17 cellular contexts compared by ENCODE assay signal in the genomic region with DNA sequence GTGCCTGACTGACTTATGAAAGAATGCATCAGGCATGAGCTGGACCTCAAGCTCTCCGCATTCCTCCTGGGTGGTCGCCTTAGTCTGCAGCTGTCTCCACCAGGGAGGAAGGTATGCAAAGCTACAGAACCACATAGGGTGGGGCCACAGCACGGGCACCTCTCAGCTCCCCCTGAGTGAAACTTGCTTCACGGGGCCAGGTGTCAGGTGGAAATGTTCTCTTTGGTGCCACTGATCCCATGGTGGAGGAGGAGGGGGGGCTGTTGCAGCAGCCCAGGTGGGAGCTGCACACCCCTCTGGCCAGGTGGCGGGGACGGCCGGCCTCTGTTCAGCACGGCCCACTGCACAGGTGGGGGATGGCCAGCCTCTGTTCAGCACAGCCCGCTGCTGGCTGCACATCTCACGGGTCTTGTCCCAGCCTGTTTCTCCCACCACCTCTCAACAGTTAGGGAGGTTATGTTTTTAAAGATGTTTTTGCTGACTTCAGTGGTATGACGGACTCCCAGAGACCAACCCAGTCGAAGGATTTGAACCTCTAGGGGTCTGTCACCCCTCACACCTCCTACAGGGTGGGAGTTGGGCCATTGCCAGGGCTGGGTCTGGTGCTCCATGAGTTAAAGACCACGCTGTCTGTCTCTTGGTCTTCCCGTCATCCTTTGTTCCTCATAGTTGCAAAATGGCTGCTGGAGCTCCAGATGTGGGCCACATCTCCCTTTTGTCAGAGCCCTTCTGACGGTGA. TPM values are rescaled to one million over a fixed set of nuclear protein-coding genes. Genes with fewer than 3 reads are reported as not detected.
A peak's percentile ranks its signal among the peaks of the same experiment; 100 is the strongest.
DNase-seq lines count a peak whose midpoint lies in the region; ATAC-seq, FAIRE-seq and TF ChIP-seq lines count a peak whose summit lies in the region.
"Had no signal": no experiment of that assay in that cellular context is flagged by ENCODE, and none has a peak within 500 bp of the region (broad histone marks: within the 10 kb centered on the region; RNA-seq: fewer than 3 reads in every experiment).

No MANE protein-coding gene starts in this region.

- TF ChIP-seq POLR2A in K562 (conservative IDR thresholded peaks at IDR 0.05) = no peak

- H3K27me3 ChIP-seq in K562 (ENCODE audit: control insufficient read depth in 2 of 2, insufficient read depth in 2 of 2, low read length in 2 of 2) = peaks cover 71 to 95% of the 10 kb centered on the region in 2 experiments

- peaks cover 0 to 15% of the 10 kb centered on the region in 2 experiments; a peak in 1 of 5 replicates for H3K4me1 ChIP-seq in K562 (replicated peaks in 1 of 2; ENCODE audit: control insufficient read depth in 2 of 2, insufficient read depth in 2 of 2, low read length in 2 of 2)
- H3K4me1 ChIP-seq: tibial artery had no signal

- H3K9ac ChIP-seq in K562 (ENCODE audit: insufficient read depth in 1 of 2, low read depth in 2 of 2, low read length in 2 of 2) = no peak overlapping the region

- WGBS in K562 (ENCODE audit: insufficient coverage, low coverage, missing lambda C conversion rate) = 2% methylated on average over 15 of the region's 15 CpGs

- DNase-seq in cardiac septum (ENCODE audit: low spot score) (peak; percentile 49), left cardiac atrium (no peak), K562 (ENCODE audit: extremely low read depth in 1 of 4, low spot score in 3 of 4) (no peak), type B pancreatic cell (ENCODE audit: extremely low spot score, unreplicated experiment) (no peak), hepatic stellate cell (ENCODE audit: low spot score) (no peak), T-helper 17 cell (no peak), D341Med (ENCODE audit: low spot score) (no peak)
- DNase-seq: ACHN; activated CD8-positive, alpha-beta memory T cell treated with anti-CD3 and anti-CD28 coated beads, Interleukin-2, amount 10 ng/mL, durations not matched to agents 7 days and 5 days; HCEC 1CT; Kasumi-1; NCI-H2081; stimulated activated CD4-positive, alpha-beta T cell treated with anti-CD3 and anti-CD28 coated beads, Interleukin-15, amount 100 ng/mL, for 24 hours had no signal

- intact Hi-C loops in cardiac septum (cut with DNase I) (no loop called here), left cardiac atrium (cut with DNase I) (loop anchor here (10.0 kb wide), 1 partner anchor 389 kb away; no protein-coding TSS in a partner anchor), K562 (cut with micrococcal nuclease) (no loop called here)

- no peaks in the 10 kb centered on the region for H3K79me2 ChIP-seq in K562 (ENCODE audit: control insufficient read depth, insufficient read depth, low read length)

- no TSS peak for BruUV-seq in K562 (replicated peaks; lab: Mats Ljungman, UMichigan)

- POLR2A ChIA-PET in K562 (lab: Yijun Ruan, JAX) = no interaction called here

- H3K4me3 Mint-ChIP-seq in type B pancreatic cell = no peak overlapping the region
- H3K4me3 Mint-ChIP-seq in T-helper 17 cell = no peak overlapping the region
- H3K4me3 Mint-ChIP-seq: activated CD8-positive, alpha-beta memory T cell treated with anti-CD3 and anti-CD28 coated beads, Interleukin-2, amount 10 ng/mL, durations not matched to agents 7 days and 5 days; memory B cell had no signal

- no peak overlapping the region for H2AFZ ChIP-seq in K562 (ENCODE audit: low read depth, low read length)

- H3K9me1 ChIP-seq in K562 (ENCODE audit: control insufficient read depth, insufficient read depth, low read length) = peaks cover 3% of the 10 kb centered on the region

- TF ChIP-seq CTCF in K562 (IDR thresholded peaks at IDR 0.05 in 2 of 3, conservative IDR thresholded peaks at IDR 0.05 in 1 of 3; ENCODE audit: insufficient read depth in 2 of 3, low read depth in 1 of 3, low read length in 3 of 3) (no peak), type B pancreatic cell (conservative IDR thresholded peaks at IDR 0.05) (no peak)

- no peaks in the 10 kb centered on the region for H3K9me3 Mint-ChIP-seq in type B pancreatic cell
- H3K9me3 Mint-ChIP-seq: memory B cell had no signal

- H3K4me2 ChIP-seq in K562 (ENCODE audit: insufficient read depth, low read length) = no peak overlapping the region

- H3K4me3 ChIP-seq in K562 = no peak overlapping the region
- H3K4me3 ChIP-seq: tibial artery had no signal

- no peak for ATAC-seq in left cardiac atrium
- ATAC-seq in HG03045 (IDR thresholded peaks at IDR 0.05; ENCODE audit: unreplicated experiment) = peak; percentile 96
- no peak for ATAC-seq in K562
- ATAC-seq in T-helper 17 cell = no peak
- ATAC-seq: activated CD8-positive, alpha-beta memory T cell treated with anti-CD3 and anti-CD28 coated beads, Interleukin-2, amount 10 ng/mL, durations not matched to agents 7 days and 5 days had no signal

- H4K20me1 ChIP-seq in K562 (replicated peaks; ENCODE audit: control insufficient read depth, insufficient read depth, low read length) = 0 out of 2 replicates have a peak, but pooled peaks cover 3% of the 10 kb centered on the region

- H3K27me3 Mint-ChIP-seq in type B pancreatic cell (peaks cover 19% of the 10 kb centered on the region), T-helper 17 cell (peaks cover 35% of the 10 kb centered on the region)

- no peak for TF ChIP-seq EP300 in K562 (IDR thresholded peaks at IDR 0.05; ENCODE audit: low read length)

- H3K27ac Mint-ChIP-seq in type B pancreatic cell = no peak overlapping the region
- no peak overlapping the region for H3K27ac Mint-ChIP-seq in T-helper 17 cell
- H3K27ac Mint-ChIP-seq: activated CD8-positive, alpha-beta memory T cell treated with anti-CD3 and anti-CD28 coated beads, Interleukin-2, amount 10 ng/mL, durations not matched to agents 7 days and 5 days; memory B cell had no signal

- H3K36me3 ChIP-seq in K562 (ENCODE audit: control insufficient read depth, insufficient read depth, low read length) = no peaks in the 10 kb centered on the region
- H3K36me3 ChIP-seq: tibial artery had no signal

- CTCF ChIA-PET in K562 (lab: Yijun Ruan, JAX; ENCODE audit: low intra/inter-chr PET ratio) = interaction anchor here (3.1 kb wide), 1 partner anchor 252 kb away, joined by 10 read pairs; no protein-coding TSS in a partner anchor

- peak; percentile 35 for FAIRE-seq in K562 (lab: Jason Lieb, UNC)
- FAIRE-seq: D721Med had no signal

- H3K36me3 Mint-ChIP-seq in type B pancreatic cell (no peaks in the 10 kb centered on the region), T-helper 17 cell (ENCODE audit: low read depth) (peaks cover 2% of the 10 kb centered on the region)
- H3K36me3 Mint-ChIP-seq: activated CD8-positive, alpha-beta memory T cell treated with anti-CD3 and anti-CD28 coated beads, Interleukin-2, amount 10 ng/mL, durations not matched to agents 7 days and 5 days; memory B cell had no signal

- no peak overlapping the region for H3K27ac ChIP-seq in K562 (ENCODE audit: extremely low read depth, low read depth, low read length)
- H3K27ac ChIP-seq: tibial artery had no signal

- H3K9me3 ChIP-seq in K562 (replicated peaks; ENCODE audit: control insufficient read depth, insufficient read depth, low read depth, low read length) (no peaks in the 10 kb centered on the region), T-helper 17 cell (ENCODE audit: control insufficient read depth, low read length, poor library complexity, severe bottlenecking) (no peaks in the 10 kb centered on the region)
- H3K9me3 ChIP-seq: tibial artery had no signal

- H3K4me1 Mint-ChIP-seq in type B pancreatic cell (ENCODE audit: unreplicated experiment) = peaks cover 5% of the 10 kb centered on the region
- H3K4me1 Mint-ChIP-seq in T-helper 17 cell = no peaks in the 10 kb centered on the region
- H3K4me1 Mint-ChIP-seq: memory B cell had no signal

- TF ChIP-seq RAD21 in K562 (CRISPR knock-in tag; conservative IDR thresholded peaks at IDR 0.05 in 1 of 2, IDR thresholded peaks at IDR 0.05 in 1 of 2) = no peak

- in situ Hi-C loops in K562 (cut with MboI) = no loop called here

RNA-seq across cellular contexts. Expression of a gene that starts 34.3 kb away (rescaled TPM):
- total RNA-seq in cardiac septum = 43.2 TPM
- total RNA-seq in left cardiac atrium = 10 to 100 TPM; 47.3 to 50.9 TPM
- 26.7 and 58.3 TPM in 2 replicates for total RNA-seq in K562 (2011; cell fraction: chromatin; rRNA removed; ENCODE audit: low replicate concordance)
- total RNA-seq in K562 (2011; cell fraction: nucleolus; rRNA removed) = 61.8 and 76.9 TPM in 2 replicates
- 52.0 and 86.6 TPM in 2 replicates for total RNA-seq in K562 (2011; cell fraction: nucleoplasm; rRNA removed)
- total RNA-seq in K562 (2014; rRNA removed) = 120 and 124 TPM in 2 replicates
- 78.3 and 79.2 TPM in 2 replicates for total RNA-seq in K562 (2014; rRNA removed; fragmentation: Illumina TruSeq; extraction: Trizol)
- 98.6 and 111 TPM in 2 replicates for total RNA-seq in K562 (2015; rRNA removed; fragmentation: Illumina TruSeq; extraction: Trizol)
- total RNA-seq in K562 (2021) = 99.7 and 108 TPM in 2 replicates
- polyA plus RNA-seq in K562 (2011; rRNA removed) = 126 and 153 TPM in 2 replicates
- 98.6 and 153 TPM in 2 replicates for polyA plus RNA-seq in K562 (2011; cell fraction: cytosol; rRNA removed)
- polyA plus RNA-seq in K562 (2011; cell fraction: nucleus; rRNA removed) = 99.5 and 103 TPM in 2 replicates
- 83.2 and 123 TPM in 2 replicates for polyA plus RNA-seq in K562 (2012)
- 120 and 123 TPM in 2 replicates for polyA plus RNA-seq in K562 (2014; fragmentation: Illumina TruSeq; extraction: Trizol)
- 100 to 1,000 TPM; 550 to 557 TPM for polyA plus RNA-seq in K562 (2014; fragmentation: Nextera tagmentation; extraction: Ambion mirVana)
- polyA plus RNA-seq in K562 (2014; rRNA removed) = 184 and 199 TPM in 2 replicates
- polyA minus RNA-seq in K562 (2011; rRNA and poly(A)+ RNA removed) = 53.5 and 58.0 TPM in 2 replicates
- polyA minus RNA-seq in K562 (2011; cell fraction: cytosol; rRNA and poly(A)+ RNA removed) = 31.9 and 33.4 TPM in 2 replicates
- 37.2 and 53.5 TPM in 2 replicates for polyA minus RNA-seq in K562 (2011; cell fraction: nucleus; rRNA and poly(A)+ RNA removed)
- total RNA-seq in type B pancreatic cell (ENCODE audit: low replicate concordance) = 53.5 and 62.1 TPM in 2 replicates
- 10 to 100 TPM; 12.3 to 17.7 TPM for total RNA-seq in T-helper 17 cell

RNA-seq across cellular contexts. Expression of a gene that starts 35.9 kb away (rescaled TPM):
- total RNA-seq in cardiac septum = 78.6 TPM
- 10 to 100 TPM; 84.2 to 86.1 TPM for total RNA-seq in left cardiac atrium
- 19.2 and 34.5 TPM in 2 replicates for total RNA-seq in K562 (2011; cell fraction: chromatin; rRNA removed; ENCODE audit: low replicate concordance)
- total RNA-seq in K562 (2011; cell fraction: nucleolus; rRNA removed) = 50.4 and 58.7 TPM in 2 replicates
- 40.3 and 48.3 TPM in 2 replicates for total RNA-seq in K562 (2011; cell fraction: nucleoplasm; rRNA removed)
- 187 and 258 TPM in 2 replicates for total RNA-seq in K562 (2014; rRNA removed)
- total RNA-seq in K562 (2014; rRNA removed; fragmentation: Illumina TruSeq; extraction: Trizol) = 61.1 and 77.0 TPM in 2 replicates
- total RNA-seq in K562 (2015; rRNA removed; fragmentation: Illumina TruSeq; extraction: Trizol) = 154 and 169 TPM in 2 replicates
- total RNA-seq in K562 (2021) = 97.2 and 104 TPM in 2 replicates
- 52.7 and 54.7 TPM in 2 replicates for polyA plus RNA-seq in K562 (2011; rRNA removed)
- 172 and 193 TPM in 2 replicates for polyA plus RNA-seq in K562 (2011; cell fraction: cytosol; rRNA removed)
- polyA plus RNA-seq in K562 (2011; cell fraction: nucleus; rRNA removed) = 53.4 and 60.6 TPM in 2 replicates
- 123 and 325 TPM in 2 replicates for polyA plus RNA-seq in K562 (2012)
- polyA plus RNA-seq in K562 (2014; fragmentation: Illumina TruSeq; extraction: Trizol) = 73.1 and 114 TPM in 2 replicates
- polyA plus RNA-seq in K562 (2014; fragmentation: Nextera tagmentation; extraction: Ambion mirVana) = 10 to 100 TPM; 36.1 to 67.5 TPM
- 238 and 291 TPM in 2 replicates for polyA plus RNA-seq in K562 (2014; rRNA removed)
- polyA minus RNA-seq in K562 (2011; rRNA and poly(A)+ RNA removed) = 23.4 and 29.5 TPM in 2 replicates
- polyA minus RNA-seq in K562 (2011; cell fraction: cytosol; rRNA and poly(A)+ RNA removed) = 51.9 and 68.1 TPM in 2 replicates
- 27.2 and 41.0 TPM in 2 replicates for polyA minus RNA-seq in K562 (2011; cell fraction: nucleus; rRNA and poly(A)+ RNA removed)
- 33.8 and 37.7 TPM in 2 replicates for total RNA-seq in type B pancreatic cell (ENCODE audit: low replicate concordance)
- total RNA-seq in T-helper 17 cell = 10 to 100 TPM; 15.2 to 24.7 TPM

Comparison
In these comparisons a context has a peak if more than half of its experiments do, and no peak if none do; other contexts are left out.
1. intact Hi-C loops: an anchor here in left cardiac atrium (10.0 kb wide); none called in cardiac septum and K562.